In the genomic region with DNA sequence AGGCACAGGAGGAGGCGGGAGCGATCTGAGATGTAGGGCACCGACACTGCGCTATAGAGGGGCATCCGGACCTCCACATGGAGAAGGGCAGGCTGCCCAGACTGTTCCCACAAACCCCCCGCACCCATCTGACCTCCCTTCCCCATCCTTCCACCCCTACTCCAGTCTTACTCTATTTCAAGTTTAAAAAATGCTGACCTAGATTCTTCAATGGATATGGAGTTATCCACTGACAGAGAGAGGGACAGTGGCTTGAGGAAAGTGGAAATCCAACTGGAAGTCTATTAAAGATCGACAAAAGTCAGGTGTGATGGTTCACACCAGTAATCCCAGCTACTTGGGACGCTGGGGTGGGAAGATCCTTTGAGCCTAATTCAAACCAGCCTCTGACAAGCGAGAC, we compare ENCODE assay signal across 1 cellular context.
TF ChIP-seq lines count a peak whose summit lies in the region.

No MANE protein-coding gene starts in this region.

TF ChIP-seq in WTC11, 78 proteins besides CTCF, POLR2A, EP300 and RAD21:
- TF ChIP-seq, protein P1, sequence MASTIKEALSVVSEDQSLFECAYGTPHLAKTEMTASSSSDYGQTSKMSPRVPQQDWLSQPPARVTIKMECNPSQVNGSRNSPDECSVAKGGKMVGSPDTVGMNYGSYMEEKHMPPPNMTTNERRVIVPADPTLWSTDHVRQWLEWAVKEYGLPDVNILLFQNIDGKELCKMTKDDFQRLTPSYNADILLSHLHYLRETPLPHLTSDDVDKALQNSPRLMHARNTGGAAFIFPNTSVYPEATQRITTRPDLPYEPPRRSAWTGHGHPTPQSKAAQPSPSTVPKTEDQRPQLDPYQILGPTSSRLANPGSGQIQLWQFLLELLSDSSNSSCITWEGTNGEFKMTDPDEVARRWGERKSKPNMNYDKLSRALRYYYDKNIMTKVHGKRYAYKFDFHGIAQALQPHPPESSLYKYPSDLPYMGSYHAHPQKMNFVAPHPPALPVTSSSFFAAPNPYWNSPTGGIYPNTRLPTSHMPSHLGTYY (CRISPR knock-in tag; IDR thresholded peaks at IDR 0.05), result no peak
- TF ChIP-seq, protein P2, sequence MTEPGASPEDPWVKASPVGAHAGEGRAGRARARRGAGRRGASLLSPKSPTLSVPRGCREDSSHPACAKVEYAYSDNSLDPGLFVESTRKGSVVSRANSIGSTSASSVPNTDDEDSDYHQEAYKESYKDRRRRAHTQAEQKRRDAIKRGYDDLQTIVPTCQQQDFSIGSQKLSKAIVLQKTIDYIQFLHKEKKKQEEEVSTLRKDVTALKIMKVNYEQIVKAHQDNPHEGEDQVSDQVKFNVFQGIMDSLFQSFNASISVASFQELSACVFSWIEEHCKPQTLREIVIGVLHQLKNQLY (CRISPR knock-in tag; IDR thresholded peaks at IDR 0.05), result no peak
- no peak for TF ChIP-seq PRRX2 (CRISPR knock-in tag; IDR thresholded peaks at IDR 0.05)
- TF ChIP-seq FOXP1 (CRISPR knock-in tag; IDR thresholded peaks at IDR 0.05; ENCODE audit: borderline replicate concordance), result no peak
- TF ChIP-seq, protein P3, sequence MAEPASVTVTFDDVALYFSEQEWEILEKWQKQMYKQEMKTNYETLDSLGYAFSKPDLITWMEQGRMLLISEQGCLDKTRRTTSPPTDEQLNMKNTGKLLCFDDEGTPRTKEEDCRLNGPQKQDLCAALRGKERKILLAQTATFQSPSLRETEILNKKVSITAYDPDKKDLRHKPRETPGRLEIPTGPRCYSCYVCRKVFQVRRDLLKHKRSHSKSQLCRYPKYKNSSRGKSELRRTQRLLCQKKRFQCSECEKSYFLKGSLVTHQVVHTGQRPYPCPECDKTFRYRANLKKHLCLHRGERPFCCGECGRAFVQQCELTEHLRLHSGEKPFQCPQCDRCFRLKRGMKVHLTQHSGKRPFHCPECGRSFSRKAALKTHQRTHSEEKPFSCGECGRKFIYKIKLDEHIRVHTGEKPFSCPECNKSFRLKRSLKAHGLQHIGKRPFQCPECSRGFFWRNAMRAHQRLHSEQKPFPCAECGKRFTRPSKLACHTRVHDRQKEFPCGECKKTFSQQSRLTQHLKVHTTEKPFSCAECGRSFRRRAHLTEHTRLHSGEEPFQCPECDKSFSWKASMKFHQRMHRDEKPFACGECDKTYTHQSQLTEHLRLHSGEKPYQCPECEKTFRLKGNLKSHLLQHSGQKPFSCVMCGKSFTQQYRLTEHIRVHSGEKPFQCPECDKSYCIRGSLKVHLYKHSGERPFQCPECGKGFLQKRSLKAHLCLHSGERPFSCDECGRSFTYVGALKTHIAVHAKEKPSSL (CRISPR knock-in tag; conservative IDR thresholded peaks at IDR 0.05), result no peak
- no peak for TF ChIP-seq JUN (CRISPR knock-in tag; IDR thresholded peaks at IDR 0.05)
- TF ChIP-seq SOX15 (CRISPR knock-in tag; IDR thresholded peaks at IDR 0.05), result no peak
- TF ChIP-seq, protein P4, sequence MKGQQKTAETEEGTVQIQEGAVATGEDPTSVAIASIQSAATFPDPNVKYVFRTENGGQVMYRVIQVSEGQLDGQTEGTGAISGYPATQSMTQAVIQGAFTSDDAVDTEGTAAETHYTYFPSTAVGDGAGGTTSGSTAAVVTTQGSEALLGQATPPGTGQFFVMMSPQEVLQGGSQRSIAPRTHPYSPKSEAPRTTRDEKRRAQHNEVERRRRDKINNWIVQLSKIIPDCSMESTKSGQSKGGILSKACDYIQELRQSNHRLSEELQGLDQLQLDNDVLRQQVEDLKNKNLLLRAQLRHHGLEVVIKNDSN (CRISPR knock-in tag; IDR thresholded peaks at IDR 0.05), result no peak
- no peak for TF ChIP-seq ETV6 (CRISPR knock-in tag; IDR thresholded peaks at IDR 0.05)
- no peak for TF ChIP-seq TCF7 (CRISPR knock-in tag; IDR thresholded peaks at IDR 0.05; ENCODE audit: low read depth)
- no peak for TF ChIP-seq HMGA2 (CRISPR knock-in tag; IDR thresholded peaks at IDR 0.05)
- TF ChIP-seq, protein P5, sequence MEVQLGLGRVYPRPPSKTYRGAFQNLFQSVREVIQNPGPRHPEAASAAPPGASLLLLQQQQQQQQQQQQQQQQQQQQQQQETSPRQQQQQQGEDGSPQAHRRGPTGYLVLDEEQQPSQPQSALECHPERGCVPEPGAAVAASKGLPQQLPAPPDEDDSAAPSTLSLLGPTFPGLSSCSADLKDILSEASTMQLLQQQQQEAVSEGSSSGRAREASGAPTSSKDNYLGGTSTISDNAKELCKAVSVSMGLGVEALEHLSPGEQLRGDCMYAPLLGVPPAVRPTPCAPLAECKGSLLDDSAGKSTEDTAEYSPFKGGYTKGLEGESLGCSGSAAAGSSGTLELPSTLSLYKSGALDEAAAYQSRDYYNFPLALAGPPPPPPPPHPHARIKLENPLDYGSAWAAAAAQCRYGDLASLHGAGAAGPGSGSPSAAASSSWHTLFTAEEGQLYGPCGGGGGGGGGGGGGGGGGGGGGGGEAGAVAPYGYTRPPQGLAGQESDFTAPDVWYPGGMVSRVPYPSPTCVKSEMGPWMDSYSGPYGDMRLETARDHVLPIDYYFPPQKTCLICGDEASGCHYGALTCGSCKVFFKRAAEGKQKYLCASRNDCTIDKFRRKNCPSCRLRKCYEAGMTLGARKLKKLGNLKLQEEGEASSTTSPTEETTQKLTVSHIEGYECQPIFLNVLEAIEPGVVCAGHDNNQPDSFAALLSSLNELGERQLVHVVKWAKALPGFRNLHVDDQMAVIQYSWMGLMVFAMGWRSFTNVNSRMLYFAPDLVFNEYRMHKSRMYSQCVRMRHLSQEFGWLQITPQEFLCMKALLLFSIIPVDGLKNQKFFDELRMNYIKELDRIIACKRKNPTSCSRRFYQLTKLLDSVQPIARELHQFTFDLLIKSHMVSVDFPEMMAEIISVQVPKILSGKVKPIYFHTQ (CRISPR knock-in tag; IDR thresholded peaks at IDR 0.05), result no peak
- no peak for TF ChIP-seq NR1H2 (CRISPR knock-in tag; IDR thresholded peaks at IDR 0.05)
- TF ChIP-seq, protein P6, sequence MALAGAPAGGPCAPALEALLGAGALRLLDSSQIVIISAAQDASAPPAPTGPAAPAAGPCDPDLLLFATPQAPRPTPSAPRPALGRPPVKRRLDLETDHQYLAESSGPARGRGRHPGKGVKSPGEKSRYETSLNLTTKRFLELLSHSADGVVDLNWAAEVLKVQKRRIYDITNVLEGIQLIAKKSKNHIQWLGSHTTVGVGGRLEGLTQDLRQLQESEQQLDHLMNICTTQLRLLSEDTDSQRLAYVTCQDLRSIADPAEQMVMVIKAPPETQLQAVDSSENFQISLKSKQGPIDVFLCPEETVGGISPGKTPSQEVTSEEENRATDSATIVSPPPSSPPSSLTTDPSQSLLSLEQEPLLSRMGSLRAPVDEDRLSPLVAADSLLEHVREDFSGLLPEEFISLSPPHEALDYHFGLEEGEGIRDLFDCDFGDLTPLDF (CRISPR knock-in tag; IDR thresholded peaks at IDR 0.05), result no peak
- no peak for TF ChIP-seq CREB1 (CRISPR knock-in tag; IDR thresholded peaks at IDR 0.05)
- TF ChIP-seq, protein P7, sequence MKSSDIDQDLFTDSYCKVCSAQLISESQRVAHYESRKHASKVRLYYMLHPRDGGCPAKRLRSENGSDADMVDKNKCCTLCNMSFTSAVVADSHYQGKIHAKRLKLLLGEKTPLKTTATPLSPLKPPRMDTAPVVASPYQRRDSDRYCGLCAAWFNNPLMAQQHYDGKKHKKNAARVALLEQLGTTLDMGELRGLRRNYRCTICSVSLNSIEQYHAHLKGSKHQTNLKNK (CRISPR knock-in tag; IDR thresholded peaks at IDR 0.05), result no peak
- TF ChIP-seq, protein P8, sequence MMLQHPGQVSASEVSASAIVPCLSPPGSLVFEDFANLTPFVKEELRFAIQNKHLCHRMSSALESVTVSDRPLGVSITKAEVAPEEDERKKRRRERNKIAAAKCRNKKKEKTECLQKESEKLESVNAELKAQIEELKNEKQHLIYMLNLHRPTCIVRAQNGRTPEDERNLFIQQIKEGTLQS (CRISPR knock-in tag; conservative IDR thresholded peaks at IDR 0.05), result no peak
- TF ChIP-seq MYBL2 (CRISPR knock-in tag; IDR thresholded peaks at IDR 0.05), result no peak
- TF ChIP-seq, protein P9, sequence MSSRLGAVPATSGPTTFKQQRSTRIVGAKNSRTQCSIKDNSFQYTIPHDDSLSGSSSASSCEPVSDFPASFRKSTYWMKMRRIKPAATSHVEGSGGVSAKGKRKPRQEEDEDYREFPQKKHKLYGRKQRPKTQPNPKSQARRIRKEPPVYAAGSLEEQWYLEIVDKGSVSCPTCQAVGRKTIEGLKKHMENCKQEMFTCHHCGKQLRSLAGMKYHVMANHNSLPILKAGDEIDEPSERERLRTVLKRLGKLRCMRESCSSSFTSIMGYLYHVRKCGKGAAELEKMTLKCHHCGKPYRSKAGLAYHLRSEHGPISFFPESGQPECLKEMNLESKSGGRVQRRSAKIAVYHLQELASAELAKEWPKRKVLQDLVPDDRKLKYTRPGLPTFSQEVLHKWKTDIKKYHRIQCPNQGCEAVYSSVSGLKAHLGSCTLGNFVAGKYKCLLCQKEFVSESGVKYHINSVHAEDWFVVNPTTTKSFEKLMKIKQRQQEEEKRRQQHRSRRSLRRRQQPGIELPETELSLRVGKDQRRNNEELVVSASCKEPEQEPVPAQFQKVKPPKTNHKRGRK (CRISPR knock-in tag; IDR thresholded peaks at IDR 0.05; ENCODE audit: borderline replicate concordance), result no peak
